ENCODE assay signal across 7 cellular contexts in genomic region chr3:54830658-54831057, GRCh38.
A peak's percentile ranks its signal among the peaks of the same experiment; 100 is the strongest.
DNase-seq lines count a peak whose midpoint lies in the region; ATAC-seq, FAIRE-seq and TF ChIP-seq lines count a peak whose summit lies in the region.

No MANE protein-coding gene starts in this region.

- CTCF ChIA-PET in WTC11 (lab: Charles Lee) = interaction anchor here (0.5 to 2.6 kb wide), 61 partner anchors 8 to 1421 kb away, joined by 3 to 22 read pairs (median 4); no protein-coding TSS in a partner anchor

- H3K27me3 Mint-ChIP-seq in WTC11 (ENCODE audit: low read depth) (peaks cover 34% of the 10 kb centered on the region), mesothelial cell of epicardium (ENCODE audit: low read depth) (no peaks in the 10 kb centered on the region)
- H3K27me3 Mint-ChIP-seq in stimulated activated naive B cell treated with anti-CD40 and anti-IgM and Interleukin-4, amounts not matched to agents 10 μg/mL and 1 μg/mL and 100 μg/mL, for 72 hours = no peaks in the 10 kb centered on the region

- peaks cover 6% of the 10 kb centered on the region for H3K4me1 Mint-ChIP-seq in WTC11
- peaks cover 9% of the 10 kb centered on the region for H3K4me1 Mint-ChIP-seq in mesothelial cell of epicardium
- no peaks in the 10 kb centered on the region for H3K4me1 Mint-ChIP-seq in stimulated activated naive B cell treated with anti-CD40 and anti-IgM and Interleukin-4, amounts not matched to agents 10 μg/mL and 1 μg/mL and 100 μg/mL, for 72 hours

- DNase-seq in EL = peak; percentile 16
- DNase-seq in HK-2 (ENCODE audit: unreplicated experiment) = peak; percentile 31
- DNase-seq in WTC11 (ENCODE audit: low spot score) = peak; percentile 64
- DNase-seq in mesothelial cell of epicardium (ENCODE audit: low spot score in 2 of 2, unreplicated experiment in 2 of 2) = no peak
- no peak for DNase-seq in stimulated activated naive B cell treated with anti-CD40 and anti-IgM and Interleukin-4, amounts not matched to agents 10 μg/mL and 1 μg/mL and 100 μg/mL, for 72 hours
- DNase-seq in GM12892 (ENCODE audit: insufficient read length) = no peak

- peak; percentile 66 for ATAC-seq in WTC11
- ATAC-seq in stimulated activated naive B cell treated with anti-CD40 and anti-IgM and Interleukin-4, amounts not matched to agents 10 μg/mL and 1 μg/mL and 100 μg/mL, for 72 hours (replicated peaks) = no peak
- ATAC-seq in GM18520 (IDR thresholded peaks at IDR 0.05; ENCODE audit: unreplicated experiment) = no peak

- H3K27ac Mint-ChIP-seq in WTC11 = no peak overlapping the region
- H3K27ac Mint-ChIP-seq in mesothelial cell of epicardium = no peak overlapping the region
- no peak overlapping the region for H3K27ac Mint-ChIP-seq in stimulated activated naive B cell treated with anti-CD40 and anti-IgM and Interleukin-4, amounts not matched to agents 10 μg/mL and 1 μg/mL and 100 μg/mL, for 72 hours

- H3K9me3 Mint-ChIP-seq in WTC11 (no peaks in the 10 kb centered on the region), mesothelial cell of epicardium (peaks cover 6% of the 10 kb centered on the region)
- peaks cover 0 to 6% of the 10 kb centered on the region in 2 donors for H3K9me3 Mint-ChIP-seq in stimulated activated naive B cell treated with anti-CD40 and anti-IgM and Interleukin-4, amounts not matched to agents 10 μg/mL and 1 μg/mL and 100 μg/mL, for 72 hours

- no peak for TF ChIP-seq POLR2A in GM12892 (IDR thresholded peaks at IDR 0.05; ENCODE audit: low read depth, low read length)

- no peak overlapping the region for H3K4me3 Mint-ChIP-seq in WTC11
- no peak overlapping the region for H3K4me3 Mint-ChIP-seq in mesothelial cell of epicardium
- H3K4me3 Mint-ChIP-seq in stimulated activated naive B cell treated with anti-CD40 and anti-IgM and Interleukin-4, amounts not matched to agents 10 μg/mL and 1 μg/mL and 100 μg/mL, for 72 hours = no peak overlapping the region

- TF ChIP-seq CTCF in WTC11 (IDR thresholded peaks at IDR 0.05) (peak; percentile 85), mesothelial cell of epicardium (IDR thresholded peaks at IDR 0.05; ENCODE audit: unreplicated experiment) (peak; percentile 61)

- POLR2A ChIA-PET in WTC11 (lab: Charles Lee) = interaction anchor here (0.7 kb wide), 1 partner anchor 12 kb away, joined by 3 read pairs; no protein-coding TSS in a partner anchor

- no peak for FAIRE-seq in GM12892 (lab: Jason Lieb, UNC)

- H3K36me3 Mint-ChIP-seq in WTC11 (0 out of 2 replicates have a peak, but pooled peaks cover 4% of the 10 kb centered on the region), mesothelial cell of epicardium (no peaks in the 10 kb centered on the region)
- peaks cover 0 to 2% of the 10 kb centered on the region in 2 donors for H3K36me3 Mint-ChIP-seq in stimulated activated naive B cell treated with anti-CD40 and anti-IgM and Interleukin-4, amounts not matched to agents 10 μg/mL and 1 μg/mL and 100 μg/mL, for 72 hours

TF ChIP-seq in WTC11, 78 proteins besides CTCF, POLR2A, EP300 and RAD21:
- TF ChIP-seq CREB1 (CRISPR knock-in tag; IDR thresholded peaks at IDR 0.05) (no peak), AFF4 (CRISPR knock-in tag; IDR thresholded peaks at IDR 0.05; ENCODE audit: borderline replicate concordance) (no peak)

Comparison
In these comparisons a context has a peak if more than half of its experiments do, and no peak if none do; other contexts are left out.
1. DNase-seq: peak in EL (single experiment), HK-2 (single experiment) and WTC11 (single experiment); none in mesothelial cell of epicardium (0 of 2), stimulated activated naive B cell treated with anti-CD40 and anti-IgM and Interleukin-4, amounts not matched to agents 10 μg/mL and 1 μg/mL and 100 μg/mL, for 72 hours (single experiment) and GM12892 (single experiment).